Comparison of ENCODE assay signal across 2 cellular contexts in genomic region chr5:126568206-126568755, GRCh38.
A peak's percentile ranks its signal among the peaks of the same experiment; 100 is the strongest.
TF ChIP-seq lines count a peak whose summit lies in the region.

No MANE protein-coding gene starts in this region.

TF ChIP-seq in GM23338, 12 proteins besides CTCF, POLR2A, EP300 and RAD21:
- no peak for TF ChIP-seq POLR2AphosphoS5 (IDR thresholded peaks at IDR 0.05; ENCODE audit: low read depth)
- no peak for TF ChIP-seq JUNB (IDR thresholded peaks at IDR 0.05; ENCODE audit: unreplicated experiment)
- TF ChIP-seq STAT1 (IDR thresholded peaks at IDR 0.05; ENCODE audit: unreplicated experiment): no peak
- TF ChIP-seq EZH2 (IDR thresholded peaks at IDR 0.05; ENCODE audit: low read depth, unreplicated experiment): no peak
- TF ChIP-seq, protein P1, sequence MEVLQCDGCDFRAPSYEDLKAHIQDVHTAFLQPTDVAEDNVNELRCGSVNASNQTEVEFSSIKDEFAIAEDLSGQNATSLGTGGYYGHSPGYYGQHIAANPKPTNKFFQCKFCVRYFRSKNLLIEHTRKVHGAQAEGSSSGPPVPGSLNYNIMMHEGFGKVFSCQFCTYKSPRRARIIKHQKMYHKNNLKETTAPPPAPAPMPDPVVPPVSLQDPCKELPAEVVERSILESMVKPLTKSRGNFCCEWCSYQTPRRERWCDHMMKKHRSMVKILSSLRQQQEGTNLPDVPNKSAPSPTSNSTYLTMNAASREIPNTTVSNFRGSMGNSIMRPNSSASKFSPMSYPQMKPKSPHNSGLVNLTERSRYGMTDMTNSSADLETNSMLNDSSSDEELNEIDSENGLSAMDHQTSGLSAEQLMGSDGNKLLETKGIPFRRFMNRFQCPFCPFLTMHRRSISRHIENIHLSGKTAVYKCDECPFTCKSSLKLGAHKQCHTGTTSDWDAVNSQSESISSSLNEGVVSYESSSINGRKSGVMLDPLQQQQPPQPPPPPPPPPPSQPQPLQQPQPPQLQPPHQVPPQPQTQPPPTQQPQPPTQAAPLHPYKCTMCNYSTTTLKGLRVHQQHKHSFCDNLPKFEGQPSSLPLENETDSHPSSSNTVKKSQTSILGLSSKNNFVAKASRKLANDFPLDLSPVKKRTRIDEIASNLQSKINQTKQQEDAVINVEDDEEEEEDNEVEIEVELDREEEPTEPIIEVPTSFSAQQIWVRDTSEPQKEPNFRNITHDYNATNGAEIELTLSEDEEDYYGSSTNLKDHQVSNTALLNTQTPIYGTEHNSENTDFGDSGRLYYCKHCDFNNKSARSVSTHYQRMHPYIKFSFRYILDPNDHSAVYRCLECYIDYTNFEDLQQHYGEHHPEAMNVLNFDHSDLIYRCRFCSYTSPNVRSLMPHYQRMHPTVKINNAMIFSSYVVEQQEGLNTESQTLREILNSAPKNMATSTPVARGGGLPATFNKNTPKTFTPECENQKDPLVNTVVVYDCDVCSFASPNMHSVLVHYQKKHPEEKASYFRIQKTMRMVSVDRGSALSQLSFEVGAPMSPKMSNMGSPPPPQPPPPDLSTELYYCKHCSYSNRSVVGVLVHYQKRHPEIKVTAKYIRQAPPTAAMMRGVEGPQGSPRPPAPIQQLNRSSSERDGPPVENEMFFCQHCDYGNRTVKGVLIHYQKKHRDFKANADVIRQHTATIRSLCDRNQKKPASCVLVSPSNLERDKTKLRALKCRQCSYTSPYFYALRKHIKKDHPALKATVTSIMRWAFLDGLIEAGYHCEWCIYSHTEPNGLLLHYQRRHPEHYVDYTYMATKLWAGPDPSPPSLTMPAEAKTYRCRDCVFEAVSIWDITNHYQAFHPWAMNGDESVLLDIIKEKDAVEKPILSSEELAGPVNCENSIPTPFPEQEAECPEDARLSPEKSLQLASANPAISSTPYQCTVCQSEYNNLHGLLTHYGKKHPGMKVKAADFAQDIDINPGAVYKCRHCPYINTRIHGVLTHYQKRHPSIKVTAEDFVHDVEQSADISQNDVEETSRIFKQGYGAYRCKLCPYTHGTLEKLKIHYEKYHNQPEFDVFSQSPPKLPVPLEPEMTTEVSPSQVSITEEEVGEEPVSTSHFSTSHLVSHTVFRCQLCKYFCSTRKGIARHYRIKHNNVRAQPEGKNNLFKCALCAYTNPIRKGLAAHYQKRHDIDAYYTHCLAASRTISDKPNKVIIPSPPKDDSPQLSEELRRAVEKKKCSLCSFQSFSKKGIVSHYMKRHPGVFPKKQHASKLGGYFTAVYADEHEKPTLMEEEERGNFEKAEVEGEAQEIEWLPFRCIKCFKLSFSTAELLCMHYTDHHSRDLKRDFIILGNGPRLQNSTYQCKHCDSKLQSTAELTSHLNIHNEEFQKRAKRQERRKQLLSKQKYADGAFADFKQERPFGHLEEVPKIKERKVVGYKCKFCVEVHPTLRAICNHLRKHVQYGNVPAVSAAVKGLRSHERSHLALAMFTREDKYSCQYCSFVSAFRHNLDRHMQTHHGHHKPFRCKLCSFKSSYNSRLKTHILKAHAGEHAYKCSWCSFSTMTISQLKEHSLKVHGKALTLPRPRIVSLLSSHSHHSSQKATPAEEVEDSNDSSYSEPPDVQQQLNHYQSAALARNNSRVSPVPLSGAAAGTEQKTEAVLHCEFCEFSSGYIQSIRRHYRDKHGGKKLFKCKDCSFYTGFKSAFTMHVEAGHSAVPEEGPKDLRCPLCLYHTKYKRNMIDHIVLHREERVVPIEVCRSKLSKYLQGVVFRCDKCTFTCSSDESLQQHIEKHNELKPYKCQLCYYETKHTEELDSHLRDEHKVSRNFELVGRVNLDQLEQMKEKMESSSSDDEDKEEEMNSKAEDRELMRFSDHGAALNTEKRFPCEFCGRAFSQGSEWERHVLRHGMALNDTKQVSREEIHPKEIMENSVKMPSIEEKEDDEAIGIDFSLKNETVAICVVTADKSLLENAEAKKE (CRISPR knock-in tag; IDR thresholded peaks at IDR 0.05): peak; percentile 41; the same call in 1 of the 2 replicates
- TF ChIP-seq ETS1 (IDR thresholded peaks at IDR 0.05): no peak

TF ChIP-seq in K562, 482 proteins besides CTCF, POLR2A, EP300 and RAD21:
- no peak for TF ChIP-seq SAP30 (IDR thresholded peaks at IDR 0.05; ENCODE audit: borderline replicate concordance, insufficient read depth, low read depth, low read length, poor library complexity, severe bottlenecking)
